In genomic region chr19:29775575-29775900, GRCh38 we compare ENCODE assay signal across 26 cellular contexts. TPM values are rescaled to one million over a fixed set of nuclear protein-coding genes. Genes with fewer than 3 reads are reported as not detected.
DNase-seq lines count a peak whose midpoint lies in the region; ATAC-seq and TF ChIP-seq lines count a peak whose summit lies in the region.
"Had no signal": no experiment of that assay in that cellular context is flagged by ENCODE, and none has a peak within 500 bp of the region (broad histone marks: within the 10 kb centered on the region; RNA-seq: fewer than 3 reads in every experiment).

No MANE protein-coding gene starts in this region.

- H3K4ac ChIP-seq in mesendoderm (ENCODE audit: low read depth, low read length) = no peak overlapping the region

- H2AFZ ChIP-seq in GM23248 = no peak overlapping the region

- CTCF ChIA-PET in WTC11 (lab: Charles Lee) = interaction anchor here (0.6 to 1.9 kb wide), 4 partner anchors 16 to 109 kb away, joined by 3 to 12 read pairs (median 4); no protein-coding TSS in a partner anchor

- H3K27ac Mint-ChIP-seq in WTC11 (peak overlapping the region; percentile 65), progenitor cell of endocrine pancreas (peak overlapping the region; percentile 86)
- H3K27ac Mint-ChIP-seq: activated CD4-positive, alpha-beta T cell treated with anti-CD3 and anti-CD28 coated beads, Interleukin-2, amount 10 ng/mL, durations not matched to agents 7 days and 5 days; activated T-cell treated with anti-CD3 and anti-CD28 coated beads, Interleukin-2, amount 50 U/mL, for 24 hours; CD4-positive, alpha-beta T cell had no signal

- H3K4me1 ChIP-seq in mesendoderm (ENCODE audit: control insufficient read depth, low read depth, low read length) = no peaks in the 10 kb centered on the region
- no peaks in the 10 kb centered on the region for H3K4me1 ChIP-seq in GM23248 (ENCODE audit: insufficient read depth)
- H3K4me1 ChIP-seq: psoas muscle, uterus had no signal

- no peak overlapping the region for H4K8ac ChIP-seq in mesendoderm (ENCODE audit: low read depth, low read length)

- no peak overlapping the region for H3K56ac ChIP-seq in mesendoderm (ENCODE audit: low read length)

- H2BK5ac ChIP-seq in mesendoderm (ENCODE audit: low read length) = no peak overlapping the region

- H3K4me3 ChIP-seq in mesendoderm (ENCODE audit: low read length) = no peak overlapping the region
- H3K4me3 ChIP-seq in GM23248 = no peak overlapping the region
- H3K4me3 ChIP-seq: dorsolateral prefrontal cortex, HAP-1, psoas muscle, uterus had no signal

- TF ChIP-seq CTCF in WTC11 (IDR thresholded peaks at IDR 0.05) (no peak), progenitor cell of endocrine pancreas (IDR thresholded peaks at IDR 0.05; ENCODE audit: unreplicated experiment) (no peak)

- H3K9ac ChIP-seq in mesendoderm (ENCODE audit: low read length) (no peak overlapping the region), GM23248 (no peak overlapping the region)

- H2BK15ac ChIP-seq in mesendoderm (replicated peaks; ENCODE audit: low read depth) = no peak overlapping the region

- no peak overlapping the region for H3K18ac ChIP-seq in mesendoderm (ENCODE audit: low read length)

- H3K79me1 ChIP-seq in mesendoderm (ENCODE audit: low read length) = no peaks in the 10 kb centered on the region

- H3K36me3 ChIP-seq in mesendoderm (ENCODE audit: control insufficient read depth, insufficient read depth, low read length) = no peaks in the 10 kb centered on the region
- no peaks in the 10 kb centered on the region for H3K36me3 ChIP-seq in GM23248 (ENCODE audit: low read depth)
- H3K36me3 ChIP-seq: HAP-1, uterus, WERI-Rb-1 had no signal

- no peak overlapping the region for H2BK120ac ChIP-seq in mesendoderm (ENCODE audit: low read depth, low read length)

- peaks cover 18% of the 10 kb centered on the region for H3K4me1 Mint-ChIP-seq in WTC11
- H3K4me1 Mint-ChIP-seq in progenitor cell of endocrine pancreas (ENCODE audit: low read depth) = peaks cover 11% of the 10 kb centered on the region

- H3K27me3 ChIP-seq in mesendoderm (ENCODE audit: insufficient read depth, low read length, poor library complexity) = no peaks in the 10 kb centered on the region
- H3K27me3 ChIP-seq in GM23248 (replicated peaks; ENCODE audit: insufficient read depth) = no peaks in the 10 kb centered on the region
- H3K27me3 ChIP-seq: uterus had no signal

- no peak overlapping the region for H2AK5ac ChIP-seq in mesendoderm (ENCODE audit: low read length)

- no peaks in the 10 kb centered on the region for H3K36me3 Mint-ChIP-seq in WTC11
- no peaks in the 10 kb centered on the region for H3K36me3 Mint-ChIP-seq in progenitor cell of endocrine pancreas (ENCODE audit: insufficient read depth)

- DNase-seq in NCI-H82 (lab: John Stamatoyannopoulos, UW) = peak; percentile 17
- DNase-seq in NCI-H82 treated with DMSO at 0.1 percent for 48 hours (lab: John Stamatoyannopoulos, UW; ENCODE audit: unreplicated experiment) = no peak
- peak; percentile 32 for DNase-seq in WTC11 (ENCODE audit: low spot score)
- DNase-seq in mesendoderm = peak; percentile 39
- no peak for DNase-seq in progenitor cell of endocrine pancreas (ENCODE audit: low spot score, unreplicated experiment)
- DNase-seq in GM23248 = no peak
- no peak for DNase-seq in inferior parietal cortex (ENCODE audit: extremely low spot score)
- no peak for DNase-seq in SIG-M5 treated with dmso at 0.1 percent for 504 hours (lab: John Stamatoyannopoulos, UW; ENCODE audit: unreplicated experiment)
- DNase-seq: 8988T; activated CD4-positive, alpha-beta T cell treated with anti-CD3 and anti-CD28 coated beads, Interleukin-2, amount 10 ng/mL, durations not matched to agents 7 days and 5 days; activated T-cell treated with anti-CD3 and anti-CD28 coated beads, Interleukin-2, amount 50 U/mL, for 24 hours; AML-193; CD4-positive, alpha-beta T cell; dorsolateral prefrontal cortex; kidney; NCI-H1105; NCI-H187 treated with DMSO at 0.1 percent for 48 hours; NCI-H774; OCI-M1; psoas muscle; stimulated activated naive CD4-positive, alpha-beta T cell treated with Interleukin-2 at 50 U/mL for 16 hours; SW 1271; T-helper 9 cell; uterus; WERI-Rb-1 had no signal

- no peaks in the 10 kb centered on the region for H3K9me3 ChIP-seq in GM23248 (ENCODE audit: low read depth)
- H3K9me3 ChIP-seq: HAP-1, psoas muscle, uterus had no signal

- in situ Hi-C loops in GM23248 (cut with MboI) = no loop called here

- no peaks in the 10 kb centered on the region for H3K9me2 ChIP-seq in GM23248 (ENCODE audit: insufficient read depth)

- no peaks in the 10 kb centered on the region for H4K20me1 ChIP-seq in GM23248 (ENCODE audit: insufficient read depth)

- POLR2A ChIA-PET in WTC11 (lab: Charles Lee) = no interaction called here

- WGBS in mesendoderm (ENCODE audit: extremely low coverage, insufficient coverage, low lambda C conversion rate) = no CpG with 5 or more reads among the region's 11 CpGs
- WGBS in GM23248 (ENCODE audit: low coverage in 1 of 2, low lambda C conversion rate in 2 of 2, missing lambda C conversion rate in 2 of 2), 2 experiments = 45% methylated on average over 11 of the region's 11 CpGs

- no peaks in the 10 kb centered on the region for H3K9me3 Mint-ChIP-seq in WTC11
- no peaks in the 10 kb centered on the region for H3K9me3 Mint-ChIP-seq in progenitor cell of endocrine pancreas (ENCODE audit: low read depth)
- H3K9me3 Mint-ChIP-seq: activated CD4-positive, alpha-beta T cell treated with anti-CD3 and anti-CD28 coated beads, Interleukin-2, amount 10 ng/mL, durations not matched to agents 7 days and 5 days; activated T-cell treated with anti-CD3 and anti-CD28 coated beads, Interleukin-2, amount 50 U/mL, for 24 hours; CD4-positive, alpha-beta T cell had no signal

- no peak overlapping the region for H4K5ac ChIP-seq in mesendoderm (ENCODE audit: low read length)

- peak; percentile 14 for ATAC-seq in WTC11
- ATAC-seq: psoas muscle had no signal

- H3K27ac ChIP-seq in mesendoderm (ENCODE audit: low read depth, low read length) (no peak overlapping the region), GM23248 (no peak overlapping the region)
- H3K27ac ChIP-seq: dorsolateral prefrontal cortex, psoas muscle, uterus, WERI-Rb-1 had no signal

- H3K79me2 ChIP-seq in mesendoderm (ENCODE audit: control insufficient read depth, insufficient read depth, low read length) = no peaks in the 10 kb centered on the region
- no peaks in the 10 kb centered on the region for H3K79me2 ChIP-seq in GM23248 (ENCODE audit: insufficient read depth)

- no peak overlapping the region for H3K4me2 ChIP-seq in mesendoderm (ENCODE audit: low read length)
- H3K4me2 ChIP-seq in GM23248 (ENCODE audit: unreplicated experiment) = no peak overlapping the region

- H3K27me3 Mint-ChIP-seq in WTC11 (ENCODE audit: low read depth) (no peaks in the 10 kb centered on the region), progenitor cell of endocrine pancreas (peaks cover 5% of the 10 kb centered on the region)
- H3K27me3 Mint-ChIP-seq: activated CD4-positive, alpha-beta T cell treated with anti-CD3 and anti-CD28 coated beads, Interleukin-2, amount 10 ng/mL, durations not matched to agents 7 days and 5 days; activated T-cell treated with anti-CD3 and anti-CD28 coated beads, Interleukin-2, amount 50 U/mL, for 24 hours; CD4-positive, alpha-beta T cell had no signal

- no peak overlapping the region for H3K23ac ChIP-seq in mesendoderm (ENCODE audit: low read length)

- H3K4me3 Mint-ChIP-seq in WTC11 (no peak overlapping the region), progenitor cell of endocrine pancreas (ENCODE audit: low read depth) (no peak overlapping the region)
- H3K4me3 Mint-ChIP-seq: activated CD4-positive, alpha-beta T cell treated with anti-CD3 and anti-CD28 coated beads, Interleukin-2, amount 10 ng/mL, durations not matched to agents 7 days and 5 days; activated T-cell treated with anti-CD3 and anti-CD28 coated beads, Interleukin-2, amount 50 U/mL, for 24 hours; CD4-positive, alpha-beta T cell had no signal

- no peaks in the 10 kb centered on the region for H3F3A ChIP-seq in GM23248 (ENCODE audit: insufficient read depth)

TF ChIP-seq in WTC11, 78 proteins besides CTCF, POLR2A, EP300 and RAD21:
- no peak for TF ChIP-seq PREB (CRISPR knock-in tag; IDR thresholded peaks at IDR 0.05; ENCODE audit: borderline replicate concordance)
- TF ChIP-seq ZNF416 (CRISPR knock-in tag; IDR thresholded peaks at IDR 0.05) = no peak
- TF ChIP-seq FOXP4 (CRISPR knock-in tag; IDR thresholded peaks at IDR 0.05) = no peak
- no peak for TF ChIP-seq ATF3 (CRISPR knock-in tag; conservative IDR thresholded peaks at IDR 0.05)

RNA-seq across cellular contexts. Expression of gene CCNE1, which starts 36.3 kb away (rescaled TPM):
- total RNA-seq in WTC11 (2021) (34.4 to 36.0 TPM (median 35.0 TPM) in 3 replicates), progenitor cell of endocrine pancreas (16.5 and 18.4 TPM in 2 replicates)
- polyA plus RNA-seq in mesendoderm (2013, experiment 1 of 2) = 36.6 TPM
- 36.5 TPM for polyA plus RNA-seq in mesendoderm (2013, experiment 2 of 2)
- 2.8 and 6.5 TPM in 2 replicates for total RNA-seq in GM23248 (2014; rRNA removed; shearing (Covaris generic))
- polyA plus RNA-seq in GM23248 (2016; fragmentation: Nextera tagmentation; extraction: Ambion mirVana) = 5.1 and 5.2 TPM in 2 replicates

Comparison
In these comparisons a context has a peak if more than half of its experiments do, and no peak if none do; other contexts are left out.
1. DNase-seq: peak in NCI-H82 (single experiment), WTC11 (single experiment) and mesendoderm (single experiment); none in NCI-H82 treated with DMSO at 0.1 percent for 48 hours (single experiment), progenitor cell of endocrine pancreas (single experiment), GM23248 (single experiment), inferior parietal cortex (single experiment) and SIG-M5 treated with dmso at 0.1 percent for 504 hours (single experiment).